10 cellular contexts compared by ENCODE assay signal in the genomic region with DNA sequence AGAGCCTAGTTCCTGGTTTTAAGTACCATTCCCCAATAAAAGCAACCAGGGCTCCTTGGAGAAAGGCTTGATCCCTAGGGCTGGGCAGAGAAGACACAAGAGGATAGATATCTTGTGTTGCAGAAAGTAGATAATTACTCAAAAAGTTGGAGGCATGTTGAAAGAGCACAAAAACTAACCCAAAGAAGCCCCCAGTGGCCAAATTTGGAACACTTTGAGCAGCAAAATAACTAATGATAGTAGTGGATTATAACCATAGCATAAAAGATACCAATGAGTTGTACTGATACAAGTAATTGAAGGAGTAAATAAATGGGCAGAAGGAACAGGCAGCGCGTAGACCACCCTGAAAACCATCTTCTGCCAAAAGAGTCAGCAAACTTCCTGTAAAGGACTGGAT. TPM values are rescaled to one million over a fixed set of nuclear protein-coding genes. Genes with fewer than 3 reads are reported as not detected.
DNase-seq lines count a peak whose midpoint lies in the region; ATAC-seq and TF ChIP-seq lines count a peak whose summit lies in the region.
"Had no signal": no experiment of that assay in that cellular context is flagged by ENCODE, and none has a peak within 500 bp of the region (broad histone marks: within the 10 kb centered on the region; RNA-seq: fewer than 3 reads in every experiment).

No MANE protein-coding gene starts in this region.

- no peak overlapping the region for H3K27ac Mint-ChIP-seq in CD4-positive, alpha-beta T cell
- no peak overlapping the region for H3K27ac Mint-ChIP-seq in naive thymus-derived CD8-positive, alpha-beta T cell
- no peak overlapping the region for H3K27ac Mint-ChIP-seq in activated naive CD4-positive, alpha-beta T cell treated with anti-CD3 and anti-CD28 coated beads, Interleukin-2, amount 50 U/mL, for 72 hours

- H3K27me3 ChIP-seq in CD4-positive, alpha-beta T cell (ENCODE audit: control insufficient read depth, insufficient read depth, low read length): no peaks in the 10 kb centered on the region
- H3K27me3 ChIP-seq in body of pancreas: no peaks in the 10 kb centered on the region

- no peaks in the 10 kb centered on the region for H3K9me3 Mint-ChIP-seq in CD4-positive, alpha-beta T cell
- no peaks in the 10 kb centered on the region for H3K9me3 Mint-ChIP-seq in naive thymus-derived CD8-positive, alpha-beta T cell
- H3K9me3 Mint-ChIP-seq in activated naive CD4-positive, alpha-beta T cell treated with anti-CD3 and anti-CD28 coated beads, Interleukin-2, amount 50 U/mL, for 72 hours: no peaks in the 10 kb centered on the region
- H3K9me3 Mint-ChIP-seq: dendritic cell treated with granulocyte-macrophage colony-stimulating factor and Interleukin-4, amounts not matched to agents 40 ng/mL and 50 ng/mL, for 4 days had no signal

- H3K4me1 Mint-ChIP-seq in CD4-positive, alpha-beta T cell (ENCODE audit: low read depth): peaks cover 65% of the 10 kb centered on the region
- H3K4me1 Mint-ChIP-seq in naive thymus-derived CD8-positive, alpha-beta T cell: peaks cover 31 to 87% (median 80%) of the 10 kb centered on the region in 4 donors

- no peak for TF ChIP-seq POLR2A in body of pancreas (IDR thresholded peaks at IDR 0.05)

- H3K4me3 ChIP-seq in body of pancreas (no peak overlapping the region), mucosa of descending colon (no peak overlapping the region)

- WGBS in body of pancreas, 2 donors: 94 to 98% methylated on average over 2 of the region's 2 CpGs

- TF ChIP-seq CTCF in CD4-positive, alpha-beta T cell (IDR thresholded peaks at IDR 0.05): peak; percentile 22
- peak in 5 of 7 experiments; percentile 6 to 31 (median 19) for TF ChIP-seq CTCF in body of pancreas (IDR thresholded peaks at IDR 0.05)
- no peak for TF ChIP-seq CTCF in mucosa of descending colon (IDR thresholded peaks at IDR 0.05)

- no peaks in the 10 kb centered on the region for H3K9me3 ChIP-seq in CD4-positive, alpha-beta T cell (ENCODE audit: control insufficient read depth, low read length)
- H3K9me3 ChIP-seq in body of pancreas (no peaks in the 10 kb centered on the region), mucosa of descending colon (no peaks in the 10 kb centered on the region)

- no peak for DNase-seq in CD4-positive, alpha-beta T cell
- DNase-seq in HuH-7 (ENCODE audit: low spot score) (peak; percentile 46), body of pancreas (no peak), COLO829 (ENCODE audit: low spot score) (no peak), mucosa of descending colon (no peak)
- no peak for DNase-seq in naive thymus-derived CD8-positive, alpha-beta T cell
- DNase-seq in activated naive CD4-positive, alpha-beta T cell treated with anti-CD3 and anti-CD28 coated beads, Interleukin-2, amount 50 U/mL, for 72 hours (ENCODE audit: low spot score in 2 of 2): no peak
- DNase-seq: mesendoderm had no signal

- no peak overlapping the region for H3K27ac ChIP-seq in CD4-positive, alpha-beta T cell (ENCODE audit: low read depth, low read length)
- H3K27ac ChIP-seq in body of pancreas: no peak overlapping the region

- no peak overlapping the region for H3K4me3 Mint-ChIP-seq in CD4-positive, alpha-beta T cell
- no peak overlapping the region for H3K4me3 Mint-ChIP-seq in naive thymus-derived CD8-positive, alpha-beta T cell
- H3K4me3 Mint-ChIP-seq: dendritic cell treated with granulocyte-macrophage colony-stimulating factor and Interleukin-4, amounts not matched to agents 40 ng/mL and 50 ng/mL, for 4 days had no signal

- ATAC-seq in CD4-positive, alpha-beta T cell (ENCODE audit: poor library complexity): peak; percentile 57
- ATAC-seq in body of pancreas: no peak
- ATAC-seq in naive thymus-derived CD8-positive, alpha-beta T cell: peak; percentile 37 to 42
- no peak for ATAC-seq in activated naive CD4-positive, alpha-beta T cell treated with anti-CD3 and anti-CD28 coated beads, Interleukin-2, amount 50 U/mL, for 72 hours
- no peak for ATAC-seq in GM18520 (IDR thresholded peaks at IDR 0.05; ENCODE audit: unreplicated experiment)
- ATAC-seq in mucosa of descending colon: no peak

- intact Hi-C loops in CD4-positive, alpha-beta T cell (cut with DNase I, micrococcal nuclease): loop anchor here in 1 of 2 experiments (5.0 kb wide), 1 partner anchor 456 kb away; no protein-coding TSS in a partner anchor
- intact Hi-C loops in body of pancreas (cut with DNase I): no loop called here
- intact Hi-C loops in mucosa of descending colon (cut with DNase I, micrococcal nuclease): no loop called here

- no peaks in the 10 kb centered on the region for H3K27me3 Mint-ChIP-seq in CD4-positive, alpha-beta T cell
- no peaks in the 10 kb centered on the region for H3K27me3 Mint-ChIP-seq in naive thymus-derived CD8-positive, alpha-beta T cell
- H3K27me3 Mint-ChIP-seq: dendritic cell treated with granulocyte-macrophage colony-stimulating factor and Interleukin-4, amounts not matched to agents 40 ng/mL and 50 ng/mL, for 4 days had no signal

- CTCF ChIA-PET in CD4-positive, alpha-beta T cell (lab: Charles Lee): interaction anchor here (0.6 to 1.4 kb wide), 3 partner anchors 14 to 664 kb away, joined by 3 read pairs; no protein-coding TSS in a partner anchor

- H3K4me1 ChIP-seq in body of pancreas (peaks cover 20% of the 10 kb centered on the region), mucosa of descending colon (ENCODE audit: low read depth) (peaks cover 2% of the 10 kb centered on the region)

- POLR2A ChIA-PET in CD4-positive, alpha-beta T cell (lab: Charles Lee): interaction anchor here (1.6 kb wide), 1 partner anchor 12 kb away, joined by 4 read pairs; the partner anchor contains the start of genes EXOSC7 and ZDHHC3
- POLR2A ChIA-PET in naive thymus-derived CD8-positive, alpha-beta T cell (lab: Charles Lee): no interaction called here

- peaks cover 58% of the 10 kb centered on the region for H3K36me3 Mint-ChIP-seq in CD4-positive, alpha-beta T cell (ENCODE audit: low read depth)
- H3K36me3 Mint-ChIP-seq in naive thymus-derived CD8-positive, alpha-beta T cell: peaks cover 0 to 36% (median 8%) of the 10 kb centered on the region in 3 donors
- peaks cover 21 to 35% of the 10 kb centered on the region in 2 donors for H3K36me3 Mint-ChIP-seq in activated naive CD4-positive, alpha-beta T cell treated with anti-CD3 and anti-CD28 coated beads, Interleukin-2, amount 50 U/mL, for 72 hours

- no peaks in the 10 kb centered on the region for H3K36me3 ChIP-seq in body of pancreas (replicated peaks in 1 of 2; ENCODE audit: insufficient read depth in 1 of 2, low read depth in 2 of 2)
- no peaks in the 10 kb centered on the region for H3K36me3 ChIP-seq in mucosa of descending colon (ENCODE audit: low read depth)

RNA-seq across cellular contexts. Expression of gene EXOSC7, which starts 12.0 kb away (rescaled TPM):
- 10 to 100 TPM; 28.1 to 28.4 TPM for total RNA-seq in CD4-positive, alpha-beta T cell
- total RNA-seq in body of pancreas (10 to 100 TPM; 18.2 to 33.6 TPM), mucosa of descending colon (10 to 100 TPM; 23.2 to 26.2 (median 24.4) TPM)
- 10 to 100 TPM; 46.7 to 55.4 TPM for total RNA-seq in naive thymus-derived CD8-positive, alpha-beta T cell
- 10 to 100 TPM; 46.0 to 55.5 (median 49.1) TPM for polyA plus RNA-seq in naive thymus-derived CD8-positive, alpha-beta T cell
- 10 to 100 TPM; 47.8 to 71.1 TPM for total RNA-seq in activated naive CD4-positive, alpha-beta T cell treated with anti-CD3 and anti-CD28 coated beads, Interleukin-2, amount 50 U/mL, for 72 hours

RNA-seq across cellular contexts. Expression of gene ZDHHC3, which starts 12.1 kb away (rescaled TPM):
- 10 to 100 TPM; 34.4 to 34.6 TPM for total RNA-seq in CD4-positive, alpha-beta T cell
- 10 to 100 TPM; 32.2 to 32.3 TPM for total RNA-seq in body of pancreas
- 10 to 100 TPM; 46.6 to 48.4 TPM for total RNA-seq in naive thymus-derived CD8-positive, alpha-beta T cell
- polyA plus RNA-seq in naive thymus-derived CD8-positive, alpha-beta T cell: 10 to 100 TPM; 28.0 to 35.7 (median 33.0) TPM
- 10 to 100 TPM; 21.7 to 40.5 TPM for total RNA-seq in activated naive CD4-positive, alpha-beta T cell treated with anti-CD3 and anti-CD28 coated beads, Interleukin-2, amount 50 U/mL, for 72 hours
- total RNA-seq in mucosa of descending colon: 100 to 1,000 TPM in 2 of 3 donors, 10 to 100 TPM in 1; 94.7 to 204 (median 143) TPM

RNA-seq across cellular contexts. Expression of gene CLEC3B, which starts 38.0 kb away (rescaled TPM):
- total RNA-seq in CD4-positive, alpha-beta T cell: under 1 TPM; 0.34 to 0.36 TPM
- total RNA-seq in body of pancreas (10 to 100 TPM in 1 of 2 donors, 1 to 10 TPM in 1; 4.9 to 22.1 TPM), mucosa of descending colon (10 to 100 TPM; 14.7 to 24.0 (median 22.2) TPM)
- 1 to 10 TPM; 1.2 to 1.4 TPM for total RNA-seq in naive thymus-derived CD8-positive, alpha-beta T cell
- polyA plus RNA-seq in naive thymus-derived CD8-positive, alpha-beta T cell: not detected
- not detected for total RNA-seq in activated naive CD4-positive, alpha-beta T cell treated with anti-CD3 and anti-CD28 coated beads, Interleukin-2, amount 50 U/mL, for 72 hours

Comparison
In these comparisons a context has a peak if more than half of its experiments do, and no peak if none do; other contexts are left out.
1. ATAC-seq: peak in CD4-positive, alpha-beta T cell (single experiment) and naive thymus-derived CD8-positive, alpha-beta T cell (2 of 2); none in body of pancreas (single experiment), activated naive CD4-positive, alpha-beta T cell treated with anti-CD3 and anti-CD28 coated beads, Interleukin-2, amount 50 U/mL, for 72 hours (0 of 2), GM18520 (single experiment) and mucosa of descending colon (single experiment).